In genomic region chr4:156607198-156607498, GRCh38 we compare ENCODE assay signal across 19 cellular contexts.
DNase-seq lines count a peak whose midpoint lies in the region; ATAC-seq and TF ChIP-seq lines count a peak whose summit lies in the region.
"Had no signal": no experiment of that assay in that cellular context is flagged by ENCODE, and none has a peak within 500 bp of the region (broad histone marks: within the 10 kb centered on the region; RNA-seq: fewer than 3 reads in every experiment).

No MANE protein-coding gene starts in this region.

- intact Hi-C loops in ascending aorta (cut with DNase I), result no loop called here
- intact Hi-C loops in posterior cingulate gyrus (cut with DNase I), result no loop called here
- intact Hi-C loops in transverse colon (cut with DNase I; ENCODE audit: low total_unique reads), result no loop called here

- TF ChIP-seq POLR2A in transverse colon (IDR thresholded peaks at IDR 0.05), result no peak

- no peaks in the 10 kb centered on the region for H3K79me1 ChIP-seq in mesenchymal stem cell (replicated peaks; ENCODE audit: low read length, poor library complexity, severe bottlenecking)

- H3K9me3 ChIP-seq in GM23248 (ENCODE audit: low read depth) (no peaks in the 10 kb centered on the region), ascending aorta (no peaks in the 10 kb centered on the region), mesenchymal stem cell (ENCODE audit: control insufficient read depth, low read length) (no peaks in the 10 kb centered on the region), transverse colon (no peaks in the 10 kb centered on the region)

- no peak overlapping the region for H3K23ac ChIP-seq in mesenchymal stem cell (ENCODE audit: low read length in 2 of 2)

- H3K4me2 ChIP-seq in GM23248 (ENCODE audit: unreplicated experiment), result no peak overlapping the region
- H3K4me2 ChIP-seq in mesenchymal stem cell (ENCODE audit: low read length, poor library complexity, severe bottlenecking), result no peak overlapping the region
- H3K4me2 ChIP-seq: PC-9 had no signal

- no peak overlapping the region for H2AK5ac ChIP-seq in mesenchymal stem cell (ENCODE audit: low read length, severe bottlenecking)

- H3K79me2 ChIP-seq in GM23248 (ENCODE audit: insufficient read depth), result no peaks in the 10 kb centered on the region

- H3K36me3 ChIP-seq in GM23248 (ENCODE audit: low read depth), result no peaks in the 10 kb centered on the region
- H3K36me3 ChIP-seq in ascending aorta, result no peaks in the 10 kb centered on the region
- no peaks in the 10 kb centered on the region for H3K36me3 ChIP-seq in mesenchymal stem cell (ENCODE audit: control insufficient read depth in 1 of 2, insufficient read depth in 2 of 2, low read depth in 1 of 2, low read length in 2 of 2)
- no peaks in the 10 kb centered on the region for H3K36me3 ChIP-seq in transverse colon

- H3F3A ChIP-seq in GM23248 (ENCODE audit: insufficient read depth), result no peaks in the 10 kb centered on the region

- no peak for DNase-seq in GM23248
- no peak for DNase-seq in ascending aorta (ENCODE audit: low spot score in 2 of 2)
- DNase-seq in mesenchymal stem cell, result no peak
- peak; percentile 26 for DNase-seq in renal cortical epithelial cell (ENCODE audit: low read depth)
- no peak for DNase-seq in posterior cingulate gyrus
- DNase-seq in transverse colon, result no peak
- DNase-seq: 8988T, DMS79, GOT3, KBM-7, NCI-H1105, NCI-H2081 treated with DMSO at 0.1 percent for 48 hours, NCI-H345, NCI-H524 treated with DMSO at 0.1 percent for 48 hours, PC-9, SIG-M5 had no signal

- TF ChIP-seq CTCF in ascending aorta (IDR thresholded peaks at IDR 0.05), result no peak
- TF ChIP-seq CTCF in transverse colon (IDR thresholded peaks at IDR 0.05), result no peak

- H2BK12ac ChIP-seq in mesenchymal stem cell (ENCODE audit: low read length in 2 of 2), result no peak overlapping the region

- no peak for TF ChIP-seq EP300 in transverse colon (IDR thresholded peaks at IDR 0.05; ENCODE audit: low read depth)

- no peak overlapping the region for H3K4me3 ChIP-seq in GM23248
- peak overlapping the region in 1 of 2 donors; percentile 15 for H3K4me3 ChIP-seq in ascending aorta
- H3K4me3 ChIP-seq in mesenchymal stem cell (ENCODE audit: insufficient read depth in 1 of 2, low read depth in 1 of 2, low read length in 2 of 2), result no peak overlapping the region
- no peak overlapping the region for H3K4me3 ChIP-seq in transverse colon
- H3K4me3 ChIP-seq: PC-9 had no signal

- H4K20me1 ChIP-seq in GM23248 (ENCODE audit: insufficient read depth), result no peaks in the 10 kb centered on the region

- H2BK5ac ChIP-seq in mesenchymal stem cell (ENCODE audit: low read depth, low read length, poor library complexity, severe bottlenecking), result no peak overlapping the region

- no peak overlapping the region for H4K91ac ChIP-seq in mesenchymal stem cell (ENCODE audit: low read length)

- H4K8ac ChIP-seq in mesenchymal stem cell (ENCODE audit: low read length), result no peak overlapping the region

- in situ Hi-C loops in GM23248 (cut with MboI), result no loop called here
- in situ Hi-C loops in transverse colon (cut with MboI; ENCODE audit: low pct_ligation_motif_present in 1 of 4, low pct_unique_long_range_greater_than_20kb in 1 of 4, low sequenced_read_pairs in 3 of 4), result no loop called here

- H3K27ac ChIP-seq in GM23248 (no peak overlapping the region), ascending aorta (peak overlapping the region; percentile 35 to 55), mesenchymal stem cell (ENCODE audit: low read length, poor library complexity, severe bottlenecking) (no peak overlapping the region), transverse colon (no peak overlapping the region)
- H3K27ac ChIP-seq: PC-9, RWPE1 had no signal

- no peaks in the 10 kb centered on the region for H3K27me3 ChIP-seq in GM23248 (replicated peaks; ENCODE audit: insufficient read depth)
- H3K27me3 ChIP-seq in ascending aorta, result no peaks in the 10 kb centered on the region
- no peaks in the 10 kb centered on the region for H3K27me3 ChIP-seq in mesenchymal stem cell (ENCODE audit: control insufficient read depth in 1 of 2, insufficient read depth in 1 of 2, low read length in 2 of 2)
- no peaks in the 10 kb centered on the region for H3K27me3 ChIP-seq in transverse colon

- H2BK120ac ChIP-seq in mesenchymal stem cell (ENCODE audit: low read depth, low read length), result no peak overlapping the region

- no peaks in the 10 kb centered on the region for H3K9me2 ChIP-seq in GM23248 (ENCODE audit: insufficient read depth)

- no peak overlapping the region for H3K14ac ChIP-seq in mesenchymal stem cell (ENCODE audit: low read length in 2 of 2)

- ATAC-seq in GM18870 (IDR thresholded peaks at IDR 0.05; ENCODE audit: unreplicated experiment) (no peak), HG03565 (IDR thresholded peaks at IDR 0.05; ENCODE audit: unreplicated experiment) (no peak)

- 76 to 83% methylated on average over 3 of the region's 3 CpGs for WGBS in GM23248 (ENCODE audit: low coverage in 1 of 2, low lambda C conversion rate in 2 of 2, missing lambda C conversion rate in 2 of 2), 2 experiments
- no CpG with 5 or more reads among the region's 3 CpGs for WGBS in mesenchymal stem cell
- WGBS in transverse colon (ENCODE audit: low coverage in 1 of 2), 2 donors, result 66 to 81% methylated on average over 3 of the region's 3 CpGs

- no peak overlapping the region for H3K4ac ChIP-seq in mesenchymal stem cell (ENCODE audit: low read depth in 1 of 2, low read length in 2 of 2)

- H2AFZ ChIP-seq in GM23248 (0 out of 2 replicates have a peak overlapping the region, but pooled peaks have one; percentile 37), mesenchymal stem cell (ENCODE audit: low read depth, low read length) (no peak overlapping the region)
- H2AFZ ChIP-seq: PC-9 had no signal

- no peak overlapping the region for H3K9ac ChIP-seq in GM23248
- H3K9ac ChIP-seq in mesenchymal stem cell (ENCODE audit: low read length), result peak overlapping the region; percentile 12

- H3K18ac ChIP-seq in mesenchymal stem cell (ENCODE audit: low read depth in 1 of 2, low read length in 2 of 2), result no peak overlapping the region

- H3K4me1 ChIP-seq in GM23248 (ENCODE audit: insufficient read depth), result peaks cover 9% of the 10 kb centered on the region
- H3K4me1 ChIP-seq in ascending aorta, result peaks cover 0 to 4% of the 10 kb centered on the region in 2 donors
- H3K4me1 ChIP-seq in mesenchymal stem cell (ENCODE audit: control insufficient read depth, insufficient read depth, low read depth, low read length), result no peaks in the 10 kb centered on the region
- H3K4me1 ChIP-seq in transverse colon, result no peaks in the 10 kb centered on the region

- H2BK15ac ChIP-seq in mesenchymal stem cell (ENCODE audit: low read depth, poor library complexity, severe bottlenecking), result no peak overlapping the region

Comparison
In these comparisons a context has a peak if more than half of its experiments do, and no peak if none do; other contexts are left out.
1. H3K27ac ChIP-seq: peak in ascending aorta (2 of 2); none in GM23248 (single experiment), mesenchymal stem cell (single experiment) and transverse colon (0 of 4).